1 cellular context compared by ENCODE assay signal in the genomic region with DNA sequence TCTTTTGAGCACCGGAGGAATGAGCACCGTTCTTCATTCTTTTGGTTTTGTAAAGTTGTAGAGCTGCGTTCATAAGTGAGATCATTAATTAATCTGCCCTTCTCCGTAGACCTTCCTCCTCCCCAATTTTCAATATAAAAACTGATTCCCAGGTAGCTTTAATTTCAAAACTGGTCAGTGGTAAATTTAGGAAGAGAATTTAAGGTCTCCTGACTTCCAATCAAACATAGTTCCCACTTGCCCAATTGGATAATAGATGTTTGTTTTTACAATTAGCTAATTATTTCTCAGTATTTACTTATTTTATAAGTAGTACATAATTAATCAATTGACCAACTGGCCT.
TF ChIP-seq lines count a peak whose summit lies in the region.

No MANE protein-coding gene starts in this region.

TF ChIP-seq in liver, 16 proteins besides CTCF, POLR2A, EP300 and RAD21 (continued from another document):
- TF ChIP-seq, protein P1, sequence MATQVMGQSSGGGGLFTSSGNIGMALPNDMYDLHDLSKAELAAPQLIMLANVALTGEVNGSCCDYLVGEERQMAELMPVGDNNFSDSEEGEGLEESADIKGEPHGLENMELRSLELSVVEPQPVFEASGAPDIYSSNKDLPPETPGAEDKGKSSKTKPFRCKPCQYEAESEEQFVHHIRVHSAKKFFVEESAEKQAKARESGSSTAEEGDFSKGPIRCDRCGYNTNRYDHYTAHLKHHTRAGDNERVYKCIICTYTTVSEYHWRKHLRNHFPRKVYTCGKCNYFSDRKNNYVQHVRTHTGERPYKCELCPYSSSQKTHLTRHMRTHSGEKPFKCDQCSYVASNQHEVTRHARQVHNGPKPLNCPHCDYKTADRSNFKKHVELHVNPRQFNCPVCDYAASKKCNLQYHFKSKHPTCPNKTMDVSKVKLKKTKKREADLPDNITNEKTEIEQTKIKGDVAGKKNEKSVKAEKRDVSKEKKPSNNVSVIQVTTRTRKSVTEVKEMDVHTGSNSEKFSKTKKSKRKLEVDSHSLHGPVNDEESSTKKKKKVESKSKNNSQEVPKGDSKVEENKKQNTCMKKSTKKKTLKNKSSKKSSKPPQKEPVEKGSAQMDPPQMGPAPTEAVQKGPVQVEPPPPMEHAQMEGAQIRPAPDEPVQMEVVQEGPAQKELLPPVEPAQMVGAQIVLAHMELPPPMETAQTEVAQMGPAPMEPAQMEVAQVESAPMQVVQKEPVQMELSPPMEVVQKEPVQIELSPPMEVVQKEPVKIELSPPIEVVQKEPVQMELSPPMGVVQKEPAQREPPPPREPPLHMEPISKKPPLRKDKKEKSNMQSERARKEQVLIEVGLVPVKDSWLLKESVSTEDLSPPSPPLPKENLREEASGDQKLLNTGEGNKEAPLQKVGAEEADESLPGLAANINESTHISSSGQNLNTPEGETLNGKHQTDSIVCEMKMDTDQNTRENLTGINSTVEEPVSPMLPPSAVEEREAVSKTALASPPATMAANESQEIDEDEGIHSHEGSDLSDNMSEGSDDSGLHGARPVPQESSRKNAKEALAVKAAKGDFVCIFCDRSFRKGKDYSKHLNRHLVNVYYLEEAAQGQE (IDR thresholded peaks at IDR 0.05) = peak; percentile 1
- no peak for TF ChIP-seq GABPA (IDR thresholded peaks at IDR 0.05 in 1 of 2, conservative IDR thresholded peaks at IDR 0.05 in 1 of 2)
